In genomic region chrX:69615779-69616519, GRCh38 we compare ENCODE assay signal across 8 cellular contexts. TPM values are rescaled to one million over a fixed set of nuclear protein-coding genes. Genes with fewer than 3 reads are reported as not detected.
DNase-seq lines count a peak whose midpoint lies in the region; ATAC-seq and TF ChIP-seq lines count a peak whose summit lies in the region.

EDA (plus strand) TSS chrX:69616113.

- peak within 1 kb of the TSS; percentile 72 to 86 (median 79) for H3K4me3 Mint-ChIP-seq in T-cell

- H2AFZ ChIP-seq in IMR-90 (replicated peaks; ENCODE audit: low read length, poor library complexity) (peak within 1 kb of the TSS; percentile 39), parathyroid adenoma (peak within 1 kb of the TSS; percentile 84)

- H3K4me2 ChIP-seq in IMR-90 (ENCODE audit: low read depth, low read length) (peak within 1 kb of the TSS; percentile 65; the same call in 1 of the 2 replicates), parathyroid adenoma (ENCODE audit: low read length) (peak within 1 kb of the TSS; percentile 78)

- H3K4me1 ChIP-seq in IMR-90 (ENCODE audit: control insufficient read depth, insufficient read depth, low read length) (no peaks in the 10 kb centered on the region), parathyroid adenoma (peaks cover 8% of the 10 kb centered on the region), thyroid gland (no peaks in the 10 kb centered on the region)

- H3K9me1 ChIP-seq in IMR-90 (ENCODE audit: insufficient read depth, low read length): no peaks in the 10 kb centered on the region

- no peak within 1 kb of the TSS for H2BK120ac ChIP-seq in IMR-90 (ENCODE audit: low read depth, low read length)

- H4K5ac ChIP-seq in IMR-90 (ENCODE audit: low read depth, low read length): no peak within 1 kb of the TSS

- DNase-seq in ACHN (peak; percentile 69), IMR-90 (peak; percentile 34), T-cell (peak; percentile 12 to 65 (median 37)), amygdala (lab: John Stamatoyannopoulos, UW) (peak in 55 of 56 donors; percentile 4 to 89 (median 74)), left cardiac atrium (peak; percentile 90), thyroid gland (peak; percentile 87 to 88)

- H3K36me3 ChIP-seq in IMR-90 (ENCODE audit: control insufficient read depth, insufficient read depth, low read length) (no peaks in the 10 kb centered on the region), parathyroid adenoma (ENCODE audit: control insufficient read depth, insufficient read depth, low read length) (no peaks in the 10 kb centered on the region), thyroid gland (no peaks in the 10 kb centered on the region)

- peaks cover 9 to 42% of the 10 kb centered on the region in 2 donors for H3K27me3 Mint-ChIP-seq in T-cell

- H3K14ac ChIP-seq in IMR-90 (replicated peaks; ENCODE audit: low read depth, low read length): no peak within 1 kb of the TSS

- dilution Hi-C loops in IMR-90 (cut with HindIII; ENCODE audit: low sequenced_read_pairs, unreplicated experiment): no loop called here

- H4K20me1 ChIP-seq in IMR-90 (ENCODE audit: insufficient read depth, low read length): no peaks in the 10 kb centered on the region

- no peak within 1 kb of the TSS for H3K18ac ChIP-seq in IMR-90 (ENCODE audit: low read depth, low read length)

- peaks cover 7 to 32% (median 16%) of the 10 kb centered on the region in 3 donors for H3K4me1 Mint-ChIP-seq in T-cell

- no peak within 1 kb of the TSS for H4K8ac ChIP-seq in IMR-90 (ENCODE audit: low read depth in 2 of 2, low read length in 2 of 2)

- H2AK5ac ChIP-seq in IMR-90 (ENCODE audit: low read depth, low read length): no peak within 1 kb of the TSS

- H3K27me3 ChIP-seq in IMR-90 (ENCODE audit: control insufficient read depth, insufficient read depth, low read length) (peaks cover 17% of the 10 kb centered on the region), parathyroid adenoma (ENCODE audit: control insufficient read depth, insufficient read depth, low read length) (no peaks in the 10 kb centered on the region), thyroid gland (no peaks in the 10 kb centered on the region)

- H3K23ac ChIP-seq in IMR-90 (ENCODE audit: low read depth, low read length): no peak within 1 kb of the TSS

- TF ChIP-seq CTCF in IMR-90 (conservative IDR thresholded peaks at IDR 0.05; ENCODE audit: low read depth, low read length) (no peak), parathyroid adenoma (IDR thresholded peaks at IDR 0.05) (no peak), thyroid gland (IDR thresholded peaks at IDR 0.05) (no peak)

- no peaks in the 10 kb centered on the region for H3K36me3 Mint-ChIP-seq in T-cell

- no peak within 1 kb of the TSS for H3K56ac ChIP-seq in IMR-90 (ENCODE audit: extremely low read depth, insufficient read depth, low read length)

- POLR2A ChIA-PET in IMR-90 (lab: Charles Lee; ENCODE audit: unreplicated experiment): interaction anchor here (0.6 kb wide), 1 partner anchor 472 kb away, joined by 3 read pairs; no protein-coding TSS in a partner anchor
- POLR2A ChIA-PET in T-cell (lab: Charles Lee): no interaction called here

- no peaks in the 10 kb centered on the region for H3K79me1 ChIP-seq in IMR-90 (ENCODE audit: low read depth in 1 of 2, low read length in 2 of 2)

- H3K27ac ChIP-seq in IMR-90 (ENCODE audit: insufficient read depth, low read length) (no peak within 1 kb of the TSS), parathyroid adenoma (peak within 1 kb of the TSS; percentile 78), thyroid gland (peak within 1 kb of the TSS in 1 of 3 donors; percentile 37)

- WGBS in IMR-90 (ENCODE audit: extremely low coverage in 2 of 2, insufficient read length in 1 of 2), 2 experiments: 25% methylated on average over 34 of the region's 62 CpGs; no CpG with 5 or more reads in 1 of the 2 experiments
- 1 to 6% methylated on average over 8 to 15 of the region's 62 CpGs for WGBS in thyroid gland, 2 donors

- no peak within 1 kb of the TSS for H3K27ac Mint-ChIP-seq in T-cell

- no peak within 1 kb of the TSS for H3K9ac ChIP-seq in IMR-90 (ENCODE audit: low read depth, low read length)
- H3K9ac ChIP-seq in parathyroid adenoma: no peak within 1 kb of the TSS

- no peak for TF ChIP-seq RAD21 in IMR-90 (IDR thresholded peaks at IDR 0.05; ENCODE audit: low read length)

- intact Hi-C loops in IMR-90 (cut with micrococcal nuclease): loop anchor here (5.0 kb wide), 2 partner anchors 481 to 794 kb away; no protein-coding TSS in a partner anchor
- intact Hi-C loops in left cardiac atrium (cut with DNase I): loop anchor here in 1 of 2 donors (5.0 to 10.0 kb wide), 3 partner anchors 79 to 416 kb away; no protein-coding TSS in a partner anchor
- intact Hi-C loops in thyroid gland (cut with DNase I): no loop called here

- no peak within 1 kb of the TSS for H2BK5ac ChIP-seq in IMR-90 (ENCODE audit: low read depth, low read length, poor library complexity, severe bottlenecking)

- TF ChIP-seq POLR2A in IMR-90 (IDR thresholded peaks at IDR 0.05; ENCODE audit: low read depth, low read length) (no peak), thyroid gland (IDR thresholded peaks at IDR 0.05) (peak in 1 of 2 donors; percentile 34)

- H3K79me2 ChIP-seq in parathyroid adenoma: no peaks in the 10 kb centered on the region

- no peak within 1 kb of the TSS for H2BK20ac ChIP-seq in IMR-90 (ENCODE audit: low read depth, low read length)

- ATAC-seq in GM19035 (IDR thresholded peaks at IDR 0.05; ENCODE audit: unreplicated experiment): peak; percentile 97
- peak; percentile 95 for ATAC-seq in IMR-90 (ENCODE audit: low read depth)
- peak; percentile 93 to 95 (median 94) for ATAC-seq in T-cell (replicated peaks in 1 of 4)
- ATAC-seq in left cardiac atrium: peak; percentile 98

- in situ Hi-C loops in ACHN (cut with HindIII; ENCODE audit: low pct_ligation_motif_present, low pct_unique_long_range_greater_than_20kb, low sequenced_read_pairs) (no loop called here), IMR-90 (cut with MboI; ENCODE audit: low sequenced_read_pairs) (no loop called here)

- CTCF ChIA-PET in IMR-90 (lab: Yijun Ruan, JAX): no interaction called here
- CTCF ChIA-PET in T-cell (lab: Charles Lee): interaction anchor here in 1 of 2 donors (0.6 kb wide), 1 partner anchor 69 kb away, joined by 7 read pairs; no protein-coding TSS in a partner anchor

- no peak within 1 kb of the TSS for H2AK9ac ChIP-seq in IMR-90 (replicated peaks; ENCODE audit: low read depth, low read length, poor library complexity)

- no peak within 1 kb of the TSS for H2BK15ac ChIP-seq in IMR-90 (ENCODE audit: low read depth, low read length)

- H4K91ac ChIP-seq in IMR-90 (ENCODE audit: insufficient read depth, low read depth, low read length): no peak within 1 kb of the TSS

- H3K4me3 ChIP-seq in IMR-90 (ENCODE audit: insufficient read depth, low read depth, low read length): peak within 1 kb of the TSS; percentile 33
- H3K4me3 ChIP-seq in parathyroid adenoma (ENCODE audit: low read depth, low read length): peak within 1 kb of the TSS; percentile 63
- peak within 1 kb of the TSS in 2 of 3 donors; percentile 44 to 45 for H3K4me3 ChIP-seq in thyroid gland (replicated peaks in 1 of 3)

- no peaks in the 10 kb centered on the region for H3K9me3 Mint-ChIP-seq in T-cell

- H3K9me3 ChIP-seq in IMR-90 (ENCODE audit: control insufficient read depth, insufficient read depth, low read length) (no peaks in the 10 kb centered on the region; the same call in 1 of the 2 replicates), parathyroid adenoma (ENCODE audit: control insufficient read depth, low read length) (no peaks in the 10 kb centered on the region), thyroid gland (no peaks in the 10 kb centered on the region)

- no peak within 1 kb of the TSS for H3K4ac ChIP-seq in IMR-90 (ENCODE audit: low read depth, low read length)

- no TSS peak for BruUV-seq in IMR-90 (replicated peaks; lab: Mats Ljungman, UMichigan)

TF ChIP-seq in IMR-90, 13 proteins besides CTCF, POLR2A, EP300 and RAD21:
- TF ChIP-seq MAZ (IDR thresholded peaks at IDR 0.05; ENCODE audit: borderline replicate concordance, low read depth, low read length): peak; percentile 45; the same call in 1 of the 2 replicates
- no peak for TF ChIP-seq MAFK (IDR thresholded peaks at IDR 0.05; ENCODE audit: low read depth, low read length)

RNA-seq across cellular contexts. Expression of gene EDA, which starts in this region (rescaled TPM):
- total RNA-seq in IMR-90 (2012; rRNA removed): under 0.01 TPM in 2 replicates
- 0.03 TPM in 1 of 2 replicates, not detected in the other for polyA plus RNA-seq in IMR-90 (2012; rRNA removed)
- polyA plus RNA-seq in IMR-90 (2012; cell fraction: cytosol; rRNA removed): 0.04 TPM in 2 replicates
- 0.03 and 0.08 TPM in 2 replicates for polyA plus RNA-seq in IMR-90 (2012; cell fraction: nucleus; rRNA removed; ENCODE audit: low replicate concordance)
- 10 to 100 TPM in 1 of 5 donors, 1 to 10 TPM in 4; 5.0 to 12.1 (median 8.2) TPM for total RNA-seq in T-cell
- total RNA-seq in left cardiac atrium: 10 to 100 TPM; 13.7 to 17.5 TPM
- total RNA-seq in thyroid gland: 10 to 100 TPM in 3 of 4 donors, 1 to 10 TPM in 1; 6.2 to 27.0 (median 14.2) TPM

Comparison
In these comparisons a context has a peak if more than half of its experiments do, and no peak if none do; other contexts are left out.
1. Peak in DNase-seq, ATAC-seq, H3K4me3 ChIP-seq and H3K4me2 ChIP-seq in IMR-90; RNA of the gene not detected or under 1 TPM.
2. DNase-seq: peak in every context shown above with its lines; median percentile 90 in left cardiac atrium; 88 in thyroid gland; 74 in amygdala; 69 in ACHN; 37 in T-cell; 34 in IMR-90.